14 cellular contexts compared by ENCODE assay signal in genomic region chr15:36330598-36330997, GRCh38.
"Had no signal": no experiment of that assay in that cellular context is flagged by ENCODE, and none has a peak within 500 bp of the region (broad histone marks: within the 10 kb centered on the region; RNA-seq: fewer than 3 reads in every experiment).

No MANE protein-coding gene starts in this region.

- H3K9ac ChIP-seq: parathyroid adenoma had no signal

- H3K27ac ChIP-seq: epithelial cell of prostate, gastroesophageal sphincter, parathyroid adenoma, transverse colon, vagina had no signal

- H3K79me2 ChIP-seq: parathyroid adenoma had no signal

- H2AFZ ChIP-seq: parathyroid adenoma had no signal

- H3K4me1 ChIP-seq: gastroesophageal sphincter, parathyroid adenoma, transverse colon, vagina had no signal

- H3K4me3 ChIP-seq: gastroesophageal sphincter, transverse colon had no signal

- H3K36me3 ChIP-seq: gastroesophageal sphincter, transverse colon, vagina had no signal

- DNase-seq: activated naive CD4-positive, alpha-beta T cell treated with Interleukin-2 at 50 U/mL for 16 hours; anterior cingulate cortex; dermis blood vessel endothelial cell; effector memory CD8-positive, alpha-beta T cell; naive thymus-derived CD4-positive, alpha-beta T cell; stimulated activated CD4-positive, alpha-beta T cell treated with anti-CD3 and anti-CD28 coated beads, Interleukin-2, amount 100 ng/mL, for 48 hours; transverse colon had no signal

- H3K27me3 ChIP-seq: gastroesophageal sphincter, transverse colon, vagina had no signal

- ATAC-seq: activated CD4-positive, CD25-positive, alpha-beta regulatory T cell treated with anti-CD3 and anti-CD28 coated beads, Interleukin-2, amount 50 U/mL, for 24 hours; activated T-helper 17 cell treated with anti-CD3 and anti-CD28 coated beads, Interleukin-2, amount 50 U/mL, for 72 hours; effector memory CD8-positive, alpha-beta T cell; gastroesophageal sphincter; naive thymus-derived CD4-positive, alpha-beta T cell; stimulated activated memory B cell treated with anti-CD40 and anti-IgM and Interleukin-4, amounts not matched to agents 10 μg/mL and 1 μg/mL and 100 μg/mL, for 72 hours had no signal

- H3K9me3 ChIP-seq: gastroesophageal sphincter, transverse colon, vagina had no signal
